ENCODE assay signal across 18 cellular contexts in the genomic region with DNA sequence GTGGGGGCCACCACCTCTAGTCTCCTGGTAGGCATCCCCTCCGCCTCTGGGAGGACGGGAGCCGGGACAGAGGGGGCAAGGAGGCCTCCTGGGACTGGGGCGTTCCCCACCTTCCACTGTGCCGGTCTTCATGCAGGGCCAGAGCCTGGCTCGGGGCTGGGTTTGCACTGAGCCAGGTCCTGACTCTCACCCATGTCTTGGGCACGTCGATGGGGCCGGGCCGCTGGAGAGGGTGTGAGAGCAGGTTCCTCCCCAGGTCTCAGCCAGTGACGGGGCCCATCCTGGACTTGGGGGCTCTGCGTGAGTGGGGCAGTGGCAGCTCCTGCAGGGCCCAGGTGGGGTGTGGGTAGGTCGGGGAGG. TPM values are rescaled to one million over a fixed set of nuclear protein-coding genes. Genes with fewer than 3 reads are reported as not detected.
DNase-seq lines count a peak whose midpoint lies in the region; ATAC-seq and TF ChIP-seq lines count a peak whose summit lies in the region.
"Had no signal": no experiment of that assay in that cellular context is flagged by ENCODE, and none has a peak within 500 bp of the region (broad histone marks: within the 10 kb centered on the region; RNA-seq: fewer than 3 reads in every experiment).

No MANE protein-coding gene starts in this region.

- peaks cover 30% of the 10 kb centered on the region for H3K79me2 ChIP-seq in trophoblast cell (ENCODE audit: control insufficient read depth, insufficient read depth, low read length, poor library complexity)

- 97 to 100% (median 98%) methylated on average over 8 to 13 of the region's 13 CpGs for WGBS in heart left ventricle, 4 donors
- WGBS in trophoblast cell (ENCODE audit: extremely low coverage, insufficient coverage, insufficient read length): no CpG with 5 or more reads among the region's 13 CpGs

- peaks cover 13% of the 10 kb centered on the region for H3K36me3 Mint-ChIP-seq in WTC11

- H3K27ac ChIP-seq in right atrium auricular region (peak overlapping the region; percentile 48 to 54), heart left ventricle (no peak overlapping the region), trophoblast cell (ENCODE audit: low read depth, low read length) (no peak overlapping the region), upper lobe of right lung (peak overlapping the region; percentile 36)
- H3K27ac ChIP-seq: A549; BLaER1 treated with 17β-estradiol and CSF1 and Interleukin-3, amounts not matched to agents 10 nM and 100 nM had no signal

- H3K4me1 ChIP-seq in right atrium auricular region (peaks cover 0 to 33% of the 10 kb centered on the region in 2 donors), heart left ventricle (peaks cover 6 to 40% (median 22%) of the 10 kb centered on the region in 12 donors), trophoblast cell (ENCODE audit: control insufficient read depth in 1 of 2, insufficient read depth in 2 of 2, low read length in 2 of 2) (peaks cover 30 to 43% of the 10 kb centered on the region in 2 experiments), upper lobe of right lung (peaks cover 47% of the 10 kb centered on the region)

- CTCF ChIA-PET in WTC11 (lab: Charles Lee): no interaction called here

- peak overlapping the region; percentile 28 for H3K4ac ChIP-seq in trophoblast cell (ENCODE audit: low read depth, low read length)

- no peak overlapping the region for H3K23ac ChIP-seq in trophoblast cell (ENCODE audit: low read length)

- no peak overlapping the region for H2BK120ac ChIP-seq in trophoblast cell (ENCODE audit: insufficient read depth, low read length, poor library complexity)

- no peak overlapping the region for H3K9ac ChIP-seq in trophoblast cell (ENCODE audit: low read length)
- H3K9ac ChIP-seq: BLaER1 treated with 17β-estradiol and CSF1 and Interleukin-3, amounts not matched to agents 10 nM and 100 nM had no signal

- H3K9me3 ChIP-seq in right atrium auricular region: no peaks in the 10 kb centered on the region
- H3K9me3 ChIP-seq in heart left ventricle: peaks cover 0 to 11% (median 0%) of the 10 kb centered on the region in 12 donors
- H3K9me3 ChIP-seq in trophoblast cell (ENCODE audit: insufficient read depth, low read depth, low read length): peaks cover 2% of the 10 kb centered on the region
- H3K9me3 ChIP-seq in upper lobe of right lung: no peaks in the 10 kb centered on the region
- H3K9me3 ChIP-seq: A549; BLaER1 treated with 17β-estradiol and CSF1 and Interleukin-3, amounts not matched to agents 10 nM and 100 nM; MG63 had no signal

- peak overlapping the region; percentile 76; the same call in 1 of the 2 replicates for H3K27ac Mint-ChIP-seq in WTC11
- H3K27ac Mint-ChIP-seq: HFFc6 had no signal

- H3K9me3 Mint-ChIP-seq in WTC11: no peaks in the 10 kb centered on the region
- H3K9me3 Mint-ChIP-seq: CD8-positive, alpha-beta memory T cell had no signal

- H3K27me3 Mint-ChIP-seq in WTC11 (ENCODE audit: low read depth): no peaks in the 10 kb centered on the region

- H2AK5ac ChIP-seq in trophoblast cell (ENCODE audit: low read length): no peak overlapping the region

- intact Hi-C loops in heart left ventricle (cut with DNase I) (no loop called here), upper lobe of right lung (cut with DNase I) (no loop called here)

- no peak overlapping the region for H3K4me2 ChIP-seq in trophoblast cell (ENCODE audit: low read length)
- H3K4me2 ChIP-seq: A549; BLaER1 treated with 17β-estradiol and CSF1 and Interleukin-3, amounts not matched to agents 10 nM and 100 nM had no signal

- no peaks in the 10 kb centered on the region for H3K27me3 ChIP-seq in right atrium auricular region
- no peaks in the 10 kb centered on the region for H3K27me3 ChIP-seq in heart left ventricle
- H3K27me3 ChIP-seq in trophoblast cell (ENCODE audit: insufficient read depth, low read length): no peaks in the 10 kb centered on the region
- H3K27me3 ChIP-seq in upper lobe of right lung: no peaks in the 10 kb centered on the region
- H3K27me3 ChIP-seq: BLaER1 treated with 17β-estradiol and CSF1 and Interleukin-3, amounts not matched to agents 10 nM and 100 nM; MG63 had no signal

- H4K8ac ChIP-seq in trophoblast cell (ENCODE audit: low read depth, low read length): no peak overlapping the region

- no peak overlapping the region for H4K12ac ChIP-seq in trophoblast cell (ENCODE audit: low read depth, low read length)

- peaks cover 92% of the 10 kb centered on the region for H3K4me1 Mint-ChIP-seq in WTC11

- H3K79me1 ChIP-seq in trophoblast cell (ENCODE audit: low read length): peaks cover 25% of the 10 kb centered on the region

- H3K18ac ChIP-seq in trophoblast cell (ENCODE audit: low read length): peak overlapping the region; percentile 2

- H2AFZ ChIP-seq in trophoblast cell (ENCODE audit: insufficient read depth, low read length, poor library complexity): no peak overlapping the region
- H2AFZ ChIP-seq: GM23338 had no signal

- no peaks in the 10 kb centered on the region for H3K36me3 ChIP-seq in right atrium auricular region
- peaks cover 0 to 10% (median 0%) of the 10 kb centered on the region in 9 donors for H3K36me3 ChIP-seq in heart left ventricle
- H3K36me3 ChIP-seq in trophoblast cell (ENCODE audit: control insufficient read depth in 1 of 2, insufficient read depth in 2 of 2, low read length in 2 of 2): peaks cover 0 to 2% of the 10 kb centered on the region in 2 experiments
- H3K36me3 ChIP-seq in upper lobe of right lung: no peaks in the 10 kb centered on the region
- H3K36me3 ChIP-seq: MG63 had no signal

- H3K4me3 ChIP-seq in right atrium auricular region (no peak overlapping the region), heart left ventricle (no peak overlapping the region), trophoblast cell (ENCODE audit: low read depth, low read length) (no peak overlapping the region), upper lobe of right lung (no peak overlapping the region)
- H3K4me3 ChIP-seq: A549; BLaER1 treated with 17β-estradiol and CSF1 and Interleukin-3, amounts not matched to agents 10 nM and 100 nM; MG63 had no signal

- H3K4me3 Mint-ChIP-seq in WTC11: no peak overlapping the region
- H3K4me3 Mint-ChIP-seq: CD8-positive, alpha-beta memory T cell; HFFc6 had no signal

- POLR2A ChIA-PET in WTC11 (lab: Charles Lee): no interaction called here

- H3K14ac ChIP-seq in trophoblast cell (ENCODE audit: low read length): no peak overlapping the region

- no peak overlapping the region for H2BK12ac ChIP-seq in trophoblast cell (ENCODE audit: low read length)

- TF ChIP-seq CTCF in right atrium auricular region (IDR thresholded peaks at IDR 0.05): no peak
- no peak for TF ChIP-seq CTCF in heart left ventricle (IDR thresholded peaks at IDR 0.05)
- no peak for TF ChIP-seq CTCF in WTC11 (IDR thresholded peaks at IDR 0.05)
- TF ChIP-seq CTCF in upper lobe of right lung (IDR thresholded peaks at IDR 0.05): no peak

- ATAC-seq in heart left ventricle (no peak), WTC11 (no peak), upper lobe of right lung (no peak), GM18517 (IDR thresholded peaks at IDR 0.05; ENCODE audit: unreplicated experiment) (no peak), GM21515 (IDR thresholded peaks at IDR 0.05; ENCODE audit: unreplicated experiment) (no peak)
- ATAC-seq: A549 had no signal

- DNase-seq in right atrium auricular region (ENCODE audit: low spot score): no peak
- DNase-seq in heart left ventricle: no peak
- DNase-seq in WTC11 (ENCODE audit: low spot score): peak; percentile 9
- DNase-seq in trophoblast cell: no peak
- no peak for DNase-seq in upper lobe of right lung
- no peak for DNase-seq in effector CD8-positive, alpha-beta T cell (lab: John Stamatoyannopoulos, UW)
- DNase-seq: CD8-positive, alpha-beta memory T cell; HFFc6; Karpas-422; MG63; NCI-H1092; NCI-H2081 treated with DMSO at 0.1 percent for 48 hours; SHP77 treated with DMSO at 0.1 percent for 48 hours had no signal

- no peak for TF ChIP-seq POLR2A in heart left ventricle (IDR thresholded peaks at IDR 0.05)

- H2BK5ac ChIP-seq in trophoblast cell (ENCODE audit: low read depth, low read length, poor library complexity): no peak overlapping the region

- H4K91ac ChIP-seq in trophoblast cell (ENCODE audit: low read depth, low read length): no peak overlapping the region

TF ChIP-seq in WTC11, 78 proteins besides CTCF, POLR2A, EP300 and RAD21 (continues in another document):
- TF ChIP-seq OVOL2 (CRISPR knock-in tag; IDR thresholded peaks at IDR 0.05; ENCODE audit: borderline replicate concordance) (no peak), CREB1 (CRISPR knock-in tag; IDR thresholded peaks at IDR 0.05) (no peak), HMGA2 (CRISPR knock-in tag; IDR thresholded peaks at IDR 0.05) (no peak), NFATC4 (CRISPR knock-in tag; IDR thresholded peaks at IDR 0.05) (no peak), ESRRA (CRISPR knock-in tag; IDR thresholded peaks at IDR 0.05; ENCODE audit: borderline replicate concordance) (no peak), ZNF138 (CRISPR knock-in tag; conservative IDR thresholded peaks at IDR 0.05) (no peak), ZBTB21 (CRISPR knock-in tag; IDR thresholded peaks at IDR 0.05; ENCODE audit: borderline replicate concordance) (no peak)
- TF ChIP-seq, protein P1, sequence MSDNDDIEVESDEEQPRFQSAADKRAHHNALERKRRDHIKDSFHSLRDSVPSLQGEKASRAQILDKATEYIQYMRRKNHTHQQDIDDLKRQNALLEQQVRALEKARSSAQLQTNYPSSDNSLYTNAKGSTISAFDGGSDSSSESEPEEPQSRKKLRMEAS (CRISPR knock-in tag; IDR thresholded peaks at IDR 0.05): no peak
- TF ChIP-seq, protein P2, sequence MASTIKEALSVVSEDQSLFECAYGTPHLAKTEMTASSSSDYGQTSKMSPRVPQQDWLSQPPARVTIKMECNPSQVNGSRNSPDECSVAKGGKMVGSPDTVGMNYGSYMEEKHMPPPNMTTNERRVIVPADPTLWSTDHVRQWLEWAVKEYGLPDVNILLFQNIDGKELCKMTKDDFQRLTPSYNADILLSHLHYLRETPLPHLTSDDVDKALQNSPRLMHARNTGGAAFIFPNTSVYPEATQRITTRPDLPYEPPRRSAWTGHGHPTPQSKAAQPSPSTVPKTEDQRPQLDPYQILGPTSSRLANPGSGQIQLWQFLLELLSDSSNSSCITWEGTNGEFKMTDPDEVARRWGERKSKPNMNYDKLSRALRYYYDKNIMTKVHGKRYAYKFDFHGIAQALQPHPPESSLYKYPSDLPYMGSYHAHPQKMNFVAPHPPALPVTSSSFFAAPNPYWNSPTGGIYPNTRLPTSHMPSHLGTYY (CRISPR knock-in tag; IDR thresholded peaks at IDR 0.05): no peak
- TF ChIP-seq, protein P3, sequence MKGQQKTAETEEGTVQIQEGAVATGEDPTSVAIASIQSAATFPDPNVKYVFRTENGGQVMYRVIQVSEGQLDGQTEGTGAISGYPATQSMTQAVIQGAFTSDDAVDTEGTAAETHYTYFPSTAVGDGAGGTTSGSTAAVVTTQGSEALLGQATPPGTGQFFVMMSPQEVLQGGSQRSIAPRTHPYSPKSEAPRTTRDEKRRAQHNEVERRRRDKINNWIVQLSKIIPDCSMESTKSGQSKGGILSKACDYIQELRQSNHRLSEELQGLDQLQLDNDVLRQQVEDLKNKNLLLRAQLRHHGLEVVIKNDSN (CRISPR knock-in tag; IDR thresholded peaks at IDR 0.05): no peak

RNA-seq across cellular contexts. Expression of a gene that starts 26.6 kb away (rescaled TPM):
- total RNA-seq in right atrium auricular region (10 to 100 TPM; 31.8 to 48.6 TPM), heart left ventricle (100 to 1,000 TPM in 5 of 9 donors, 10 to 100 TPM in 4; 51.4 to 146 (median 110) TPM), WTC11 (2021) (100 to 133 TPM (median 126 TPM) in 3 replicates), upper lobe of right lung (377 TPM)
- polyA plus RNA-seq in heart left ventricle: 10 to 100 TPM; 20.5 to 91.2 TPM
- polyA plus RNA-seq in trophoblast cell (2013): 28.9 and 29.2 TPM in 2 replicates

Comparison
In these comparisons a context has a peak if more than half of its experiments do, and no peak if none do; other contexts are left out.
1. H3K27ac ChIP-seq: peak in right atrium auricular region (2 of 2) and upper lobe of right lung (single experiment); none in heart left ventricle (0 of 12) and trophoblast cell (single experiment).